14 cellular contexts compared by ENCODE assay signal in the genomic region with DNA sequence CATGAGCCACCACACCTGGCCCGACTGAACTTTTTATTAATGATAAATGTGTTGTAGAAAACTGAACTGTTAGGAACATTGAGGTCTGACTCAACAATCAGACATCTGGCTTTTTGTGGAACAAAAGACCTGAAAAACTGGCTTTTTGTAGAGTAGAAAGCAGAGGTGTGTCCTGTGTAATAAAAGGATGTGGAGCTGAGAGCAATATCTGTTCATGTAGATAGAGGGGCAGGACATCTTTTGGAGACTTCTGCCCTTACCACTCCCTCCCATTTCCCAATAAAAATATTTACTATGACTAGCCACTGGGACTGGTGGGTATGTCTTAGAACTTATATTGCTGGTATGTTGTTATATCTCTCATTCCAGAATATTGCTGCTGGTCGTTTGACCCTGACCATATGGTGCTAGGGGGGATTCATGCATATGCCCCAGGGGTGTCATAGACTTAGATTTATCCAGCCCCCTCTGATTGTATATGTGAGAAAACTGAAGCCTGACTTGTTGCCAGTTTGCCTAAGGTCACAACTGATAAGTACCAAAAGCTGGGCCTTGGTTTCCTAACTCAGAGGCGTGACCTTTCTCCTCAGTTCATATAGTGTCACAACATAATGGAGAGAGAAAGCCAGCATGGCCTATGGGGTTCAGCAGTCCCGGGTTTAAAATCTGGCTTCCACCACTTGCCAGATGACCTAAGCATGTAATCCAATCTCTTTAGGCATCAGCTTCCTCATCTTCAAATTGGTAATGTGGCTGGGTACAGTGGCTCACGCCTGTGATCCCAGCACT. TPM values are rescaled to one million over a fixed set of nuclear protein-coding genes. Genes with fewer than 3 reads are reported as not detected.
DNase-seq lines count a peak whose midpoint lies in the region; ATAC-seq and TF ChIP-seq lines count a peak whose summit lies in the region.
"Had no signal": no experiment of that assay in that cellular context is flagged by ENCODE, and none has a peak within 500 bp of the region (broad histone marks: within the 10 kb centered on the region; RNA-seq: fewer than 3 reads in every experiment).

No MANE protein-coding gene starts in this region.

- H3K36me3 Mint-ChIP-seq in progenitor cell of endocrine pancreas (ENCODE audit: insufficient read depth) (peaks cover 23% of the 10 kb centered on the region), glutamatergic neuron (ENCODE audit: unreplicated experiment) (peaks cover 4% of the 10 kb centered on the region)

- H3K4me1 Mint-ChIP-seq in progenitor cell of endocrine pancreas (ENCODE audit: low read depth), result peaks cover 25% of the 10 kb centered on the region
- H3K4me1 Mint-ChIP-seq in glutamatergic neuron (ENCODE audit: low read depth, unreplicated experiment), result peaks cover 8% of the 10 kb centered on the region

- DNase-seq in DMS53 (lab: John Stamatoyannopoulos, UW), result peak; percentile 25
- DNase-seq in DMS53 treated with DMSO at 0.1 percent for 48 hours (lab: John Stamatoyannopoulos, UW; ENCODE audit: unreplicated experiment), result no peak
- peak; percentile 31 for DNase-seq in NCI-H82 treated with DMSO at 0.1 percent for 48 hours (lab: John Stamatoyannopoulos, UW; ENCODE audit: unreplicated experiment)
- DNase-seq in progenitor cell of endocrine pancreas (ENCODE audit: low spot score, unreplicated experiment), result no peak
- no peak for DNase-seq in glutamatergic neuron
- DNase-seq in stimulated activated naive CD4-positive, alpha-beta T cell (lab: John Stamatoyannopoulos, UW), result no peak
- DNase-seq: 8988T; activated CD4-positive, alpha-beta memory T cell treated with anti-CD3 and anti-CD28 coated beads for 36 hours; EL; NCI-H187 treated with DMSO at 0.1 percent for 48 hours; NCI-H510A had no signal

- no peak overlapping the region for H3K4me3 Mint-ChIP-seq in progenitor cell of endocrine pancreas (ENCODE audit: low read depth)
- H3K4me3 Mint-ChIP-seq in glutamatergic neuron (ENCODE audit: unreplicated experiment), result no peak overlapping the region
- H3K4me3 Mint-ChIP-seq: activated CD4-positive, alpha-beta memory T cell treated with anti-CD3 and anti-CD28 coated beads for 36 hours; activated T-helper 17 cell treated with anti-CD3 and anti-CD28 coated beads, Interleukin-2, amount 50 U/mL, for 72 hours had no signal

- no peaks in the 10 kb centered on the region for H3K27me3 Mint-ChIP-seq in progenitor cell of endocrine pancreas
- H3K27me3 Mint-ChIP-seq in glutamatergic neuron (ENCODE audit: unreplicated experiment), result peaks cover 6% of the 10 kb centered on the region
- H3K27me3 Mint-ChIP-seq: activated CD4-positive, alpha-beta memory T cell treated with anti-CD3 and anti-CD28 coated beads for 36 hours; activated T-helper 17 cell treated with anti-CD3 and anti-CD28 coated beads, Interleukin-2, amount 50 U/mL, for 72 hours had no signal

- peak; percentile 89 for ATAC-seq in esophagus mucosa
- ATAC-seq in GM21619 (IDR thresholded peaks at IDR 0.05; ENCODE audit: unreplicated experiment), result no peak
- ATAC-seq: activated T-helper 17 cell treated with anti-CD3 and anti-CD28 coated beads, Interleukin-2, amount 50 U/mL, for 72 hours had no signal

- TF ChIP-seq CTCF in progenitor cell of endocrine pancreas (IDR thresholded peaks at IDR 0.05; ENCODE audit: unreplicated experiment), result no peak
- no peak for TF ChIP-seq CTCF in glutamatergic neuron (IDR thresholded peaks at IDR 0.05; ENCODE audit: partially characterized antibody, unreplicated experiment)

- H3K9me3 Mint-ChIP-seq in progenitor cell of endocrine pancreas (ENCODE audit: low read depth) (no peaks in the 10 kb centered on the region), glutamatergic neuron (ENCODE audit: unreplicated experiment) (peaks cover 15% of the 10 kb centered on the region)
- H3K9me3 Mint-ChIP-seq: activated CD4-positive, alpha-beta memory T cell treated with anti-CD3 and anti-CD28 coated beads for 36 hours; activated T-helper 17 cell treated with anti-CD3 and anti-CD28 coated beads, Interleukin-2, amount 50 U/mL, for 72 hours had no signal

- H3K27ac Mint-ChIP-seq in progenitor cell of endocrine pancreas (peak overlapping the region; percentile 51), glutamatergic neuron (ENCODE audit: unreplicated experiment) (no peak overlapping the region)
- H3K27ac Mint-ChIP-seq: activated CD4-positive, alpha-beta memory T cell treated with anti-CD3 and anti-CD28 coated beads for 36 hours had no signal

RNA-seq across cellular contexts. Expression of a gene that starts 33.5 kb away (rescaled TPM):
- total RNA-seq in esophagus mucosa, result 9.4 TPM
- total RNA-seq in progenitor cell of endocrine pancreas, result 10.2 and 12.1 TPM in 2 replicates
- 6.7 TPM for total RNA-seq in glutamatergic neuron (ENCODE audit: unreplicated experiment)

RNA-seq across cellular contexts. Expression of a gene that starts 58.5 kb away (rescaled TPM):
- total RNA-seq in esophagus mucosa (44.3 TPM), progenitor cell of endocrine pancreas (174 and 186 TPM in 2 replicates), glutamatergic neuron (ENCODE audit: unreplicated experiment) (187 TPM)

Comparison
In these comparisons a context has a peak if more than half of its experiments do, and no peak if none do; other contexts are left out.
1. DNase-seq: peak in DMS53 (single experiment) and NCI-H82 treated with DMSO at 0.1 percent for 48 hours (single experiment); none in DMS53 treated with DMSO at 0.1 percent for 48 hours (single experiment), progenitor cell of endocrine pancreas (single experiment), glutamatergic neuron (single experiment) and stimulated activated naive CD4-positive, alpha-beta T cell (0 of 6).